8 cellular contexts compared by ENCODE assay signal in genomic region chr10:18650618-18651017, GRCh38. TPM values are rescaled to one million over a fixed set of nuclear protein-coding genes. Genes with fewer than 3 reads are reported as not detected.
DNase-seq lines count a peak whose midpoint lies in the region; ATAC-seq and TF ChIP-seq lines count a peak whose summit lies in the region.

No MANE protein-coding gene starts in this region.

- no peaks in the 10 kb centered on the region for H3K27me3 ChIP-seq in breast epithelium
- no peaks in the 10 kb centered on the region for H3K27me3 ChIP-seq in mucosa of rectum (ENCODE audit: control insufficient read depth in 2 of 2, insufficient read depth in 2 of 2, low read length in 2 of 2)

- H3K36me3 ChIP-seq in KOPT-K1 (ENCODE audit: insufficient read depth, low read length) (peaks cover 35% of the 10 kb centered on the region), breast epithelium (no peaks in the 10 kb centered on the region), mucosa of rectum (ENCODE audit: control insufficient read depth in 2 of 2, insufficient read depth in 2 of 2, low read length in 2 of 2) (peaks cover 3 to 5% of the 10 kb centered on the region in 2 donors)

- H3K27ac ChIP-seq in KOPT-K1 (ENCODE audit: low read depth, low read length, poor library complexity, severe bottlenecking): peak overlapping the region; percentile 84
- H3K27ac ChIP-seq in breast epithelium: peak overlapping the region in 1 of 2 donors; percentile 97
- no peak overlapping the region for H3K27ac ChIP-seq in mucosa of rectum (ENCODE audit: low read depth in 2 of 2, low read length in 2 of 2)

- POLR2A ChIA-PET in AG04449 (lab: Yijun Ruan, JAX): no interaction called here

- ATAC-seq in HG03571 (IDR thresholded peaks at IDR 0.05; ENCODE audit: unreplicated experiment) (no peak), GM18520 (IDR thresholded peaks at IDR 0.05; ENCODE audit: unreplicated experiment) (no peak)

- TF ChIP-seq CTCF in AG04449 (IDR thresholded peaks at IDR 0.05; ENCODE audit: insufficient read depth, low read length, missing control alignments) (no peak), breast epithelium (IDR thresholded peaks at IDR 0.05) (no peak)

- TF ChIP-seq POLR2A in breast epithelium (IDR thresholded peaks at IDR 0.05): no peak

- intact Hi-C loops in breast epithelium (cut with DNase I; ENCODE audit: low total_unique reads): no loop called here

- CTCF ChIA-PET in AG04449 (lab: Yijun Ruan, JAX): no interaction called here

- DNase-seq in AG04449 (ENCODE audit: low read depth, low spot score) (no peak), breast epithelium (ENCODE audit: low spot score in 2 of 2) (no peak), Ammon's horn (ENCODE audit: low spot score) (no peak)
- no peak for DNase-seq in activated CD8-positive, alpha-beta memory T cell treated with anti-CD3 and anti-CD28 coated beads, Interleukin-2, amount 50 U/mL, for 4 hours

- H3K4me1 ChIP-seq in breast epithelium (no peaks in the 10 kb centered on the region), mucosa of rectum (ENCODE audit: control insufficient read depth in 2 of 2, insufficient read depth in 2 of 2, low read length in 2 of 2) (peaks cover 6% of the 10 kb centered on the region in 2 donors)

- H3K9me3 ChIP-seq in KOPT-K1 (ENCODE audit: insufficient read depth, low read length, poor library complexity, severe bottlenecking): no peaks in the 10 kb centered on the region
- no peaks in the 10 kb centered on the region for H3K9me3 ChIP-seq in breast epithelium
- no peaks in the 10 kb centered on the region for H3K9me3 ChIP-seq in mucosa of rectum (ENCODE audit: control insufficient read depth in 2 of 2, low read length in 2 of 2)

- peak overlapping the region; percentile 86 to 95 for H3K9ac ChIP-seq in mucosa of rectum (ENCODE audit: low read depth in 1 of 2, low read length in 2 of 2)

- peak overlapping the region; percentile 84 for H3K4me3 ChIP-seq in AG04449 (ENCODE audit: low read depth, low read length)
- H3K4me3 ChIP-seq in breast epithelium: peak overlapping the region; percentile 59 to 84 (median 66)
- peak overlapping the region; percentile 79 to 90 for H3K4me3 ChIP-seq in mucosa of rectum (ENCODE audit: low read length in 2 of 2)

RNA-seq across cellular contexts. Expression of gene NSUN6, which starts 0.8 kb away (rescaled TPM):
- 10 to 100 TPM; 11.8 to 28.4 (median 18.0) TPM for total RNA-seq in breast epithelium

RNA-seq across cellular contexts. Expression of gene ARL5B, which starts 8.6 kb away (rescaled TPM):
- 10 to 100 TPM in 2 of 3 donors, 1 to 10 TPM in 1; 7.8 to 23.6 (median 15.4) TPM for total RNA-seq in breast epithelium
